1 cellular context compared by ENCODE assay signal in genomic region chr19:17874423-17875135, GRCh38.
TF ChIP-seq lines count a peak whose summit lies in the region.

No MANE protein-coding gene starts in this region.

TF ChIP-seq in A549, 52 proteins besides CTCF, POLR2A, EP300 and RAD21:
- no peak for TF ChIP-seq ZFP36 (IDR thresholded peaks at IDR 0.05; ENCODE audit: borderline replicate concordance, partially characterized antibody)
- TF ChIP-seq TP53 (CRISPR knock-in tag; IDR thresholded peaks at IDR 0.05), result no peak
- no peak for TF ChIP-seq JUNB (IDR thresholded peaks at IDR 0.05)
- TF ChIP-seq TFCP2L1 (CRISPR knock-in tag; IDR thresholded peaks at IDR 0.05), result no peak
- TF ChIP-seq MAFK (IDR thresholded peaks at IDR 0.05; ENCODE audit: partially characterized antibody), result no peak
- TF ChIP-seq KDM5A (IDR thresholded peaks at IDR 0.05), result no peak
- TF ChIP-seq USF2 (IDR thresholded peaks at IDR 0.05), result no peak
- no peak for TF ChIP-seq JUN (IDR thresholded peaks at IDR 0.05)
- TF ChIP-seq HOXA7 (CRISPR knock-in tag; IDR thresholded peaks at IDR 0.05), result no peak
- TF ChIP-seq HES2 (IDR thresholded peaks at IDR 0.05), result no peak
- no peak for TF ChIP-seq FOSL2 (IDR thresholded peaks at IDR 0.05)
- no peak for TF ChIP-seq FOSL2 (CRISPR knock-in tag; IDR thresholded peaks at IDR 0.05)
- TF ChIP-seq, protein P1, sequence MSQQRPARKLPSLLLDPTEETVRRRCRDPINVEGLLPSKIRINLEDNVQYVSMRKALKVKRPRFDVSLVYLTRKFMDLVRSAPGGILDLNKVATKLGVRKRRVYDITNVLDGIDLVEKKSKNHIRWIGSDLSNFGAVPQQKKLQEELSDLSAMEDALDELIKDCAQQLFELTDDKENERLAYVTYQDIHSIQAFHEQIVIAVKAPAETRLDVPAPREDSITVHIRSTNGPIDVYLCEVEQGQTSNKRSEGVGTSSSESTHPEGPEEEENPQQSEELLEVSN (IDR thresholded peaks at IDR 0.05; ENCODE audit: borderline replicate concordance, low read depth), result no peak
- no peak for TF ChIP-seq RFX5 (IDR thresholded peaks at IDR 0.05)
- TF ChIP-seq RARB (CRISPR knock-in tag; IDR thresholded peaks at IDR 0.05), result no peak
- no peak for TF ChIP-seq CEBPB (IDR thresholded peaks at IDR 0.05)
- no peak for TF ChIP-seq EHF (CRISPR knock-in tag; IDR thresholded peaks at IDR 0.05)
